21 cellular contexts compared by ENCODE assay signal in the genomic region with DNA sequence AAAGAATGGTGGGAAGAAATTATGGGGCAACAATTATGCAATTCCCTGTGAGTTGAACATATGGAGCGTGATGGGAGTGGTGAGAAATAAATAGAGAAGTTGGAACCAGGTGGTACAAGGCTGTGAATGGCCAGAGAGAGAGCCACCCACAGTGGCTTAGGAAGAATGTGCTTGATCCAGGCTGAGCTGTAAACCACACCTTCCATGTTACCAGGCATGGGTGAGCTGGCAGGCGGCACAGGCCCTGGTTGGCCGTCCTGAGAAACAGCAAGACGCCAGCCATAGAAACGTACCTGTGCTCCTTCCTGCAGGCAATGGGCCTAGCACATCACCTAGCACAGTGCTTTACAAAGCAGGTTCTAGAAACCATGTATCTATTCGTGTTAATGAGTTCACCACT.
"Had no signal": no experiment of that assay in that cellular context is flagged by ENCODE, and none has a peak within 500 bp of the region (broad histone marks: within the 10 kb centered on the region; RNA-seq: fewer than 3 reads in every experiment).

No MANE protein-coding gene starts in this region.

- H3K36me3 ChIP-seq: adrenal gland, ascending aorta, colonic mucosa, esophagus squamous epithelium, left lung, vagina had no signal

- H3K27ac ChIP-seq: adrenal gland, ascending aorta, colonic mucosa, dorsolateral prefrontal cortex, esophagus squamous epithelium, left lung, vagina, WERI-Rb-1 had no signal

- H3K27me3 ChIP-seq: adrenal gland, ascending aorta, colonic mucosa, dorsolateral prefrontal cortex, vagina had no signal

- H3K4me1 ChIP-seq: ascending aorta, colonic mucosa, esophagus squamous epithelium, vagina had no signal

- DNase-seq: activated CD4-positive, alpha-beta T cell treated with anti-CD3 and anti-CD28 coated beads for 1 hour; activated T-cell treated with anti-CD3 and anti-CD28 coated beads, Interleukin-2, amount 50 U/mL, for 24 hours; adrenal gland; central memory CD4-positive, alpha-beta T cell; colonic mucosa; effector memory CD8-positive, alpha-beta T cell; esophagus squamous epithelium; kidney; left lung; mammary epithelial cell; natural killer cell; retina; stimulated activated CD4-positive, alpha-beta T cell treated with anti-CD3 and anti-CD28 coated beads, Interleukin-1b, Interleukin-23, amount 100 ng/mL, for 48 hours; T-cell; WERI-Rb-1 had no signal

- FAIRE-seq: endothelial cell of umbilical vein, kidney, TTC549 had no signal

- H3K4me3 ChIP-seq: adrenal gland, ascending aorta, colonic mucosa, dorsolateral prefrontal cortex, esophagus squamous epithelium, left lung, vagina had no signal

- H3K9me3 ChIP-seq: adrenal gland, ascending aorta, colonic mucosa, esophagus squamous epithelium, left lung, vagina had no signal

- ATAC-seq: activated T-helper 17 cell treated with anti-CD3 and anti-CD28 coated beads, Interleukin-2, amount 50 U/mL, for 72 hours; effector memory CD8-positive, alpha-beta T cell; left lung; natural killer cell; T-cell had no signal
